In the genomic region with DNA sequence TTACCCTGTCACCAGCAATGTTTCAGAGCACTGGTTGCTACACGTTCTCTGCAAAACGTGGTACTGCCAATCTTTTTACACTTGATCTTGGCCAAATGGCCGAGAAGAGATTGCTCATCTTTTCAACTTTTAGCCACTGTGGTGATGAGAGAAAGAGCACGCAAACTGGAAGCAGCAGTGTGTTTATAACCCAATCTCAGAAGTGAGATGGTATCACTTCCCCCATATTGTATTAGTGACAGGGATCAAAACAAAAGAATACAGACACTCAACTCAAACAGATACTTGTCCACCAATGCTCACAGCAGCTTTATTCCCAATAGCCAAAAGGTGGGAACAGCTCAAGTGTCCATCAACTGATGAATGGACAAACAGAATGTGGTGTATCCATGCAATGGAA, we compare ENCODE assay signal across 25 cellular contexts.
"Had no signal": no experiment of that assay in that cellular context is flagged by ENCODE, and none has a peak within 500 bp of the region (broad histone marks: within the 10 kb centered on the region; RNA-seq: fewer than 3 reads in every experiment).

No MANE protein-coding gene starts in this region.

- H3K27ac ChIP-seq: ascending aorta, cardiac muscle cell, Peyer's patch had no signal

- H3K9me3 ChIP-seq: ascending aorta, Peyer's patch had no signal

- FAIRE-seq: TTC549 had no signal

- DNase-seq: activated CD4-positive, alpha-beta T cell treated with anti-CD3 and anti-CD28 coated beads, Interleukin-2, amount 10 ng/mL, durations not matched to agents 24 days and 14 days; activated CD4-positive, alpha-beta T cell treated with anti-CD3 and anti-CD28 coated beads, Interleukin-2, amount 50 U/mL, for 4 hours; activated CD8-positive, alpha-beta T cell treated with anti-CD3 and anti-CD28 coated beads for 36 hours; activated gamma-delta T cell; activated naive CD4-positive, alpha-beta T cell treated with Interleukin-2 at 50 U/mL for 16 hours; activated naive CD8-positive, alpha-beta T cell treated with anti-CD3 and anti-CD28 coated beads, Interleukin-2, amount 10 ng/mL, durations not matched to agents 7 days and 5 days; activated T-cell treated with anti-CD3 and anti-CD28 coated beads, Interleukin-2, amount 50 U/mL, for 24 hours; amygdala; NCI-H1105; NCI-H1417 treated with DMSO at 0.1 percent for 48 hours; NCI-H1930; NCI-H2081 treated with DMSO at 0.1 percent for 48 hours; NCI-H226; NCI-H446 treated with DMSO at 0.1 percent for 48 hours; NCI-H524; NCI-H69; NCI-H82; PC-3; Peyer's patch; RPMI8226; SHP77 treated with DMSO at 0.1 percent for 48 hours; T1000 had no signal

- H3K4me1 ChIP-seq: ascending aorta, Peyer's patch had no signal

- H3K27me3 ChIP-seq: ascending aorta, cardiac muscle cell, Peyer's patch had no signal

- H3K36me3 ChIP-seq: ascending aorta, cardiac muscle cell, Peyer's patch had no signal

- H3K4me3 ChIP-seq: ascending aorta, cardiac muscle cell, Peyer's patch had no signal

- ATAC-seq: activated CD8-positive, alpha-beta T cell treated with anti-CD3 and anti-CD28 coated beads for 36 hours; PC-3 had no signal
